22 cellular contexts compared by ENCODE assay signal in genomic region chr5:109705596-109705995, GRCh38. TPM values are rescaled to one million over a fixed set of nuclear protein-coding genes. Genes with fewer than 3 reads are reported as not detected.
DNase-seq lines count a peak whose midpoint lies in the region; ATAC-seq and TF ChIP-seq lines count a peak whose summit lies in the region.
"Had no signal": no experiment of that assay in that cellular context is flagged by ENCODE, and none has a peak within 500 bp of the region (broad histone marks: within the 10 kb centered on the region; RNA-seq: fewer than 3 reads in every experiment).

No MANE protein-coding gene starts in this region.

- CTCF ChIA-PET in IMR-90 (lab: Yijun Ruan, JAX): interaction anchor here (1.0 kb wide), 1 partner anchor 23 kb away, joined by 3 read pairs; no protein-coding TSS in a partner anchor
- CTCF ChIA-PET in activated naive CD4-positive, alpha-beta T cell treated with anti-CD3 and anti-CD28 coated beads for 36 hours (lab: Charles Lee): interaction anchor here (1.3 kb wide), 1 partner anchor 13 kb away, joined by 3 read pairs; no protein-coding TSS in a partner anchor

- H3K9me1 ChIP-seq in IMR-90 (ENCODE audit: insufficient read depth, low read length): peaks cover 6% of the 10 kb centered on the region; the same call in 1 of the 2 replicates

- BruUV-seq in IMR-90 (replicated peaks; lab: Mats Ljungman, UMichigan): no TSS peak

- ATAC-seq in IMR-90 (ENCODE audit: low read depth): peak; percentile 92
- ATAC-seq: activated CD8-positive, alpha-beta T cell treated with anti-CD3 and anti-CD28 coated beads for 36 hours; foreskin keratinocyte; HCT116; natural killer cell treated with Interleukin-12 subunit alpha and Interleukin-12 subunit beta and Interleukin-15 and Interleukin-18, amount 100 ng/mL, for 72 hours had no signal

- no peak overlapping the region for H2AK5ac ChIP-seq in IMR-90 (ENCODE audit: low read depth, low read length)
- H2AK5ac ChIP-seq in mesenchymal stem cell (ENCODE audit: low read length, severe bottlenecking): no peak overlapping the region

- intact Hi-C loops in IMR-90 (cut with micrococcal nuclease): no loop called here
- intact Hi-C loops in activated naive CD4-positive, alpha-beta T cell treated with anti-CD3 and anti-CD28 coated beads for 36 hours (cut with micrococcal nuclease): no loop called here

- no peaks in the 10 kb centered on the region for H3K27me3 Mint-ChIP-seq in activated naive CD4-positive, alpha-beta T cell treated with anti-CD3 and anti-CD28 coated beads for 36 hours (ENCODE audit: low read depth)
- H3K27me3 Mint-ChIP-seq: activated CD8-positive, alpha-beta T cell treated with anti-CD3 and anti-CD28 coated beads for 36 hours; natural killer cell treated with Interleukin-12 subunit alpha and Interleukin-12 subunit beta and Interleukin-15 and Interleukin-18, amount 100 ng/mL, for 72 hours had no signal

- in situ Hi-C loops in IMR-90 (cut with MboI; ENCODE audit: low sequenced_read_pairs) (no loop called here), brain microvascular endothelial cell (cut with HindIII; ENCODE audit: low pct_ligation_motif_present, low sequenced_read_pairs) (no loop called here)

- H2BK120ac ChIP-seq in IMR-90 (ENCODE audit: low read depth, low read length) (no peak overlapping the region), mesenchymal stem cell (ENCODE audit: low read depth, low read length) (no peak overlapping the region)

- H3K4me1 ChIP-seq in IMR-90 (ENCODE audit: control insufficient read depth, insufficient read depth, low read length) (peaks cover 3% of the 10 kb centered on the region), mesenchymal stem cell (ENCODE audit: control insufficient read depth, insufficient read depth, low read depth, low read length) (peaks cover 2% of the 10 kb centered on the region)
- H3K4me1 ChIP-seq: foreskin keratinocyte had no signal

- no peak overlapping the region for H4K5ac ChIP-seq in IMR-90 (ENCODE audit: low read depth, low read length)

- H3K4ac ChIP-seq in IMR-90 (ENCODE audit: low read depth, low read length): no peak overlapping the region
- no peak overlapping the region for H3K4ac ChIP-seq in mesenchymal stem cell (ENCODE audit: low read depth in 1 of 2, low read length in 2 of 2)

- H2BK15ac ChIP-seq in IMR-90 (ENCODE audit: low read depth, low read length): no peak overlapping the region
- H2BK15ac ChIP-seq in mesenchymal stem cell (ENCODE audit: low read depth, poor library complexity, severe bottlenecking): no peak overlapping the region

- H4K8ac ChIP-seq in IMR-90 (ENCODE audit: low read depth in 2 of 2, low read length in 2 of 2) (no peak overlapping the region), mesenchymal stem cell (ENCODE audit: low read length) (no peak overlapping the region)

- no peaks in the 10 kb centered on the region for H3K9me3 Mint-ChIP-seq in activated naive CD4-positive, alpha-beta T cell treated with anti-CD3 and anti-CD28 coated beads for 36 hours
- H3K9me3 Mint-ChIP-seq: activated CD8-positive, alpha-beta T cell treated with anti-CD3 and anti-CD28 coated beads for 36 hours; endodermal cell; natural killer cell treated with Interleukin-12 subunit alpha and Interleukin-12 subunit beta and Interleukin-15 and Interleukin-18, amount 100 ng/mL, for 72 hours had no signal

- H3K36me3 ChIP-seq in IMR-90 (ENCODE audit: control insufficient read depth, insufficient read depth, low read length) (no peaks in the 10 kb centered on the region), brain microvascular endothelial cell (replicated peaks) (no peaks in the 10 kb centered on the region), mesenchymal stem cell (ENCODE audit: control insufficient read depth in 1 of 2, insufficient read depth in 2 of 2, low read depth in 1 of 2, low read length in 2 of 2) (peaks cover 0 to 3% of the 10 kb centered on the region in 2 experiments)
- H3K36me3 ChIP-seq: thyroid gland had no signal

- no peak overlapping the region for H2AK9ac ChIP-seq in IMR-90 (replicated peaks; ENCODE audit: low read depth, low read length, poor library complexity)

- H2BK20ac ChIP-seq in IMR-90 (ENCODE audit: low read depth, low read length): no peak overlapping the region

- H3K4me3 ChIP-seq in IMR-90 (ENCODE audit: insufficient read depth, low read depth, low read length) (no peak overlapping the region), brain microvascular endothelial cell (ENCODE audit: low read depth, low read length) (no peak overlapping the region), mesenchymal stem cell (ENCODE audit: insufficient read depth in 1 of 2, low read depth in 1 of 2, low read length in 2 of 2) (no peak overlapping the region)
- H3K4me3 ChIP-seq: thyroid gland had no signal

- H3K27ac Mint-ChIP-seq in activated naive CD4-positive, alpha-beta T cell treated with anti-CD3 and anti-CD28 coated beads for 36 hours: no peak overlapping the region
- H3K27ac Mint-ChIP-seq: activated CD8-positive, alpha-beta T cell treated with anti-CD3 and anti-CD28 coated beads for 36 hours; endodermal cell; natural killer cell treated with Interleukin-12 subunit alpha and Interleukin-12 subunit beta and Interleukin-15 and Interleukin-18, amount 100 ng/mL, for 72 hours had no signal

- DNase-seq in IMR-90: peak; percentile 69
- peak; percentile 21 for DNase-seq in brain microvascular endothelial cell
- DNase-seq in mesenchymal stem cell: peak; percentile 28
- no peak for DNase-seq in middle frontal gyrus (ENCODE audit: extremely low spot score, low spot score)
- DNase-seq in activated naive CD4-positive, alpha-beta T cell treated with Interleukin-2 at 50 U/mL for 16 hours: no peak
- no peak for DNase-seq in activated naive CD4-positive, alpha-beta T cell treated with anti-CD3 and anti-CD28 coated beads for 36 hours
- no peak for DNase-seq in NCI-H748 (lab: John Stamatoyannopoulos, UW; ENCODE audit: unreplicated experiment)
- DNase-seq: activated CD8-positive, alpha-beta T cell treated with anti-CD3 and anti-CD28 coated beads for 36 hours; activated naive CD4-positive, alpha-beta T cell; anterior cingulate cortex; endodermal cell; foreskin keratinocyte; kidney glomerular epithelial cell; NCI-H1105; NCI-H2081; NCI-H510A treated with DMSO at 0.1 percent for 48 hours; stimulated activated CD4-positive, alpha-beta T cell treated with anti-CD3 and anti-CD28 coated beads, Interleukin-2, amount 100 ng/mL, for 24 hours; stimulated activated naive CD4-positive, alpha-beta T cell treated with Interleukin-2 at 50 U/mL for 16 hours; T1000; thyroid gland had no signal

- H4K20me1 ChIP-seq in IMR-90 (ENCODE audit: insufficient read depth, low read length): peaks cover 30% of the 10 kb centered on the region

- H3K9ac ChIP-seq in IMR-90 (ENCODE audit: low read depth, low read length): no peak overlapping the region
- no peak overlapping the region for H3K9ac ChIP-seq in mesenchymal stem cell (ENCODE audit: low read length)

- no peak for TF ChIP-seq RAD21 in IMR-90 (IDR thresholded peaks at IDR 0.05; ENCODE audit: low read length)

- H3K4me1 Mint-ChIP-seq in activated naive CD4-positive, alpha-beta T cell treated with anti-CD3 and anti-CD28 coated beads for 36 hours (ENCODE audit: low read depth): peaks cover 78% of the 10 kb centered on the region

- H4K91ac ChIP-seq in IMR-90 (ENCODE audit: insufficient read depth, low read depth, low read length): no peak overlapping the region
- no peak overlapping the region for H4K91ac ChIP-seq in mesenchymal stem cell (ENCODE audit: low read length)

- H3K14ac ChIP-seq in IMR-90 (replicated peaks; ENCODE audit: low read depth, low read length): no peak overlapping the region
- no peak overlapping the region for H3K14ac ChIP-seq in mesenchymal stem cell (ENCODE audit: low read length in 2 of 2)

- dilution Hi-C loops in IMR-90 (cut with HindIII; ENCODE audit: low sequenced_read_pairs, unreplicated experiment): no loop called here

- WGBS in IMR-90 (ENCODE audit: extremely low coverage in 2 of 2, insufficient read length in 1 of 2), 2 experiments: 100% methylated on average over 1 of the region's 1 CpG; no CpG with 5 or more reads in 1 of the 2 experiments
- 95% methylated on average over 1 of the region's 1 CpG for WGBS in mesenchymal stem cell

- H3K18ac ChIP-seq in IMR-90 (ENCODE audit: low read depth, low read length) (no peak overlapping the region), mesenchymal stem cell (ENCODE audit: low read depth in 1 of 2, low read length in 2 of 2) (no peak overlapping the region)

- H2BK5ac ChIP-seq in IMR-90 (ENCODE audit: low read depth, low read length, poor library complexity, severe bottlenecking) (no peak overlapping the region), mesenchymal stem cell (ENCODE audit: low read depth, low read length, poor library complexity, severe bottlenecking) (no peak overlapping the region)

- no peaks in the 10 kb centered on the region for H3K27me3 ChIP-seq in IMR-90 (ENCODE audit: control insufficient read depth, insufficient read depth, low read length)
- H3K27me3 ChIP-seq in brain microvascular endothelial cell (replicated peaks): no peaks in the 10 kb centered on the region
- no peaks in the 10 kb centered on the region for H3K27me3 ChIP-seq in mesenchymal stem cell (ENCODE audit: control insufficient read depth in 1 of 2, insufficient read depth in 1 of 2, low read length in 2 of 2)
- H3K27me3 ChIP-seq: foreskin keratinocyte, thyroid gland had no signal

- H2AFZ ChIP-seq in IMR-90 (replicated peaks; ENCODE audit: low read length, poor library complexity) (no peak overlapping the region), mesenchymal stem cell (ENCODE audit: low read depth, low read length) (no peak overlapping the region)

- H3K4me2 ChIP-seq in IMR-90 (ENCODE audit: low read depth, low read length): no peak overlapping the region
- H3K4me2 ChIP-seq in mesenchymal stem cell (ENCODE audit: low read length, poor library complexity, severe bottlenecking): no peak overlapping the region

- H3K9me3 ChIP-seq in IMR-90 (ENCODE audit: control insufficient read depth, insufficient read depth, low read length) (no peaks in the 10 kb centered on the region), mesenchymal stem cell (ENCODE audit: control insufficient read depth, low read length) (no peaks in the 10 kb centered on the region)
- H3K9me3 ChIP-seq: thyroid gland had no signal

- H3K4me3 Mint-ChIP-seq in activated naive CD4-positive, alpha-beta T cell treated with anti-CD3 and anti-CD28 coated beads for 36 hours: no peak overlapping the region
- H3K4me3 Mint-ChIP-seq: activated CD8-positive, alpha-beta T cell treated with anti-CD3 and anti-CD28 coated beads for 36 hours; endodermal cell; natural killer cell treated with Interleukin-12 subunit alpha and Interleukin-12 subunit beta and Interleukin-15 and Interleukin-18, amount 100 ng/mL, for 72 hours had no signal

- TF ChIP-seq POLR2A in IMR-90 (IDR thresholded peaks at IDR 0.05; ENCODE audit: low read depth, low read length): no peak

- H3K79me1 ChIP-seq in IMR-90 (ENCODE audit: low read depth in 1 of 2, low read length in 2 of 2) (peaks cover 31 to 65% of the 10 kb centered on the region in 2 experiments), mesenchymal stem cell (replicated peaks; ENCODE audit: low read length, poor library complexity, severe bottlenecking) (peaks cover 18% of the 10 kb centered on the region)

- H3K36me3 Mint-ChIP-seq in activated naive CD4-positive, alpha-beta T cell treated with anti-CD3 and anti-CD28 coated beads for 36 hours (ENCODE audit: low read depth): peaks cover 3% of the 10 kb centered on the region
- H3K36me3 Mint-ChIP-seq: natural killer cell treated with Interleukin-12 subunit alpha and Interleukin-12 subunit beta and Interleukin-15 and Interleukin-18, amount 100 ng/mL, for 72 hours had no signal

- H2BK12ac ChIP-seq in mesenchymal stem cell (ENCODE audit: low read length in 2 of 2): no peak overlapping the region

- no peak overlapping the region for H3K56ac ChIP-seq in IMR-90 (ENCODE audit: extremely low read depth, insufficient read depth, low read length)

- POLR2A ChIA-PET in IMR-90 (lab: Charles Lee; ENCODE audit: unreplicated experiment): no interaction called here

- H3K27ac ChIP-seq in IMR-90 (ENCODE audit: insufficient read depth, low read length): no peak overlapping the region
- H3K27ac ChIP-seq in brain microvascular endothelial cell: no peak overlapping the region
- no peak overlapping the region for H3K27ac ChIP-seq in mesenchymal stem cell (ENCODE audit: low read length, poor library complexity, severe bottlenecking)
- H3K27ac ChIP-seq: foreskin keratinocyte, thyroid gland had no signal

- TF ChIP-seq CTCF in IMR-90 (conservative IDR thresholded peaks at IDR 0.05; ENCODE audit: low read depth, low read length): no peak
- TF ChIP-seq CTCF in brain microvascular endothelial cell (IDR thresholded peaks at IDR 0.05; ENCODE audit: low read depth, low read length, missing control alignments): no peak

- H3K23ac ChIP-seq in IMR-90 (ENCODE audit: low read depth, low read length) (no peak overlapping the region), mesenchymal stem cell (ENCODE audit: low read length in 2 of 2) (no peak overlapping the region)

RNA-seq across cellular contexts. Expression of gene MAN2A1, which starts 15.9 kb away (rescaled TPM):
- 29.6 and 46.4 TPM in 2 replicates for total RNA-seq in IMR-90 (2012; rRNA removed)
- 14.1 and 16.4 TPM in 2 replicates for polyA plus RNA-seq in IMR-90 (2012; rRNA removed)
- polyA plus RNA-seq in IMR-90 (2012; cell fraction: cytosol; rRNA removed): 3.6 and 6.5 TPM in 2 replicates
- polyA plus RNA-seq in IMR-90 (2012; cell fraction: nucleus; rRNA removed; ENCODE audit: low replicate concordance): 2.6 and 17.5 TPM in 2 replicates
- polyA plus RNA-seq in mesenchymal stem cell (2013, experiment 1 of 2): 77.9 TPM
- polyA plus RNA-seq in mesenchymal stem cell (2013, experiment 2 of 2): 78.7 TPM
- 10 to 100 TPM; 50.1 to 52.3 TPM for total RNA-seq in activated naive CD4-positive, alpha-beta T cell treated with anti-CD3 and anti-CD28 coated beads for 36 hours

Comparison
In these comparisons a context has a peak if more than half of its experiments do, and no peak if none do; other contexts are left out.
1. DNase-seq: peak in IMR-90 (single experiment), brain microvascular endothelial cell (single experiment) and mesenchymal stem cell (single experiment); none in middle frontal gyrus (single experiment), activated naive CD4-positive, alpha-beta T cell treated with Interleukin-2 at 50 U/mL for 16 hours (single experiment), activated naive CD4-positive, alpha-beta T cell treated with anti-CD3 and anti-CD28 coated beads for 36 hours (single experiment) and NCI-H748 (single experiment).